8 cellular contexts compared by ENCODE assay signal in genomic region chr6:41846666-41847237, GRCh38. TPM values are rescaled to one million over a fixed set of nuclear protein-coding genes. Genes with fewer than 3 reads are reported as not detected.
A peak's percentile ranks its signal among the peaks of the same experiment; 100 is the strongest.
DNase-seq lines count a peak whose midpoint lies in the region; TF ChIP-seq lines count a peak whose summit lies in the region.

No MANE protein-coding gene starts in this region.

- 5% methylated on average over 1 of the region's 1 CpG for WGBS in liver

- peak overlapping the region; percentile 19 for H3K27ac ChIP-seq in CD8-positive, alpha-beta memory T cell (ENCODE audit: low read depth, low read length)
- H3K27ac ChIP-seq in liver (ENCODE audit: low read depth in 1 of 2, low read length in 2 of 2): no peak overlapping the region

- no peak overlapping the region for H3K4me3 Mint-ChIP-seq in CD8-positive, alpha-beta memory T cell

- TF ChIP-seq RAD21 in liver (IDR thresholded peaks at IDR 0.05): peak; percentile 86 to 91

- peaks cover 0 to 2% (median 0%) of the 10 kb centered on the region in 3 donors for H3K36me3 Mint-ChIP-seq in CD8-positive, alpha-beta memory T cell

- peaks cover 6% of the 10 kb centered on the region in 3 donors for H3K4me1 Mint-ChIP-seq in CD8-positive, alpha-beta memory T cell

- H3K27me3 Mint-ChIP-seq in CD8-positive, alpha-beta memory T cell: no peaks in the 10 kb centered on the region

- H3K9ac ChIP-seq in liver (ENCODE audit: low read depth in 1 of 2, low read length in 2 of 2): no peak overlapping the region

- POLR2A ChIA-PET in CD8-positive, alpha-beta memory T cell (lab: Charles Lee): no interaction called here

- no peaks in the 10 kb centered on the region for H3K9me3 Mint-ChIP-seq in CD8-positive, alpha-beta memory T cell

- H3K27me3 ChIP-seq in CD8-positive, alpha-beta memory T cell (ENCODE audit: insufficient read depth, low read length, poor library complexity, severe bottlenecking): no peaks in the 10 kb centered on the region
- no peaks in the 10 kb centered on the region for H3K27me3 ChIP-seq in liver (ENCODE audit: control insufficient read depth in 4 of 4, insufficient read depth in 4 of 4, low read length in 3 of 4)

- no peak overlapping the region for H3K4me3 ChIP-seq in CD8-positive, alpha-beta memory T cell (ENCODE audit: low read length)
- H3K4me3 ChIP-seq in choroid plexus epithelial cell (ENCODE audit: low read depth, low read length): no peak overlapping the region
- H3K4me3 ChIP-seq in liver (ENCODE audit: low read depth in 1 of 3, low read length in 3 of 3): no peak overlapping the region

- DNase-seq in CD8-positive, alpha-beta memory T cell: peak; percentile 10 to 53 (median 38)
- DNase-seq in HCEC 1CT (peak; percentile 86), NCI-H510A treated with DMSO at 0.1 percent for 48 hours (lab: John Stamatoyannopoulos, UW) (peak; percentile 89), choroid plexus epithelial cell (ENCODE audit: low read depth) (peak; percentile 96)
- peak; percentile 49 for DNase-seq in activated CD4-positive, CD25-positive, alpha-beta regulatory T cell treated with anti-CD3 and anti-CD28 coated beads, Interleukin-2, amount 50 U/mL, for 72 hours
- DNase-seq in stimulated activated CD8-positive, alpha-beta memory T cell treated with anti-CD3 and anti-CD28 coated beads, Interleukin-12 subunit alpha, Interleukin-12 subunit beta, amount 100 ng/mL, for 4 hours (ENCODE audit: low read depth): peak; percentile 2
- DNase-seq in NK-92 treated with Interleukin-12 subunit alpha and Interleukin-12 subunit beta, amount 100 ng/mL, for 24 hours (lab: John Stamatoyannopoulos, UW): no peak

- no peaks in the 10 kb centered on the region for H3K4me1 ChIP-seq in CD8-positive, alpha-beta memory T cell (ENCODE audit: insufficient read depth, low read length)
- peaks cover 0 to 4% (median 0%) of the 10 kb centered on the region in 4 donors for H3K4me1 ChIP-seq in liver (ENCODE audit: control insufficient read depth in 4 of 4, insufficient read depth in 4 of 4, low read length in 3 of 4)

- no peaks in the 10 kb centered on the region for H3K9me3 ChIP-seq in CD8-positive, alpha-beta memory T cell (ENCODE audit: low read length)
- no peaks in the 10 kb centered on the region for H3K9me3 ChIP-seq in liver (ENCODE audit: control insufficient read depth in 4 of 4, low read length in 3 of 4)

- CTCF ChIA-PET in CD8-positive, alpha-beta memory T cell (lab: Charles Lee): interaction anchor here (0.7 to 2.4 kb wide), 13 partner anchors 8 to 326 kb away, joined by 3 to 20 read pairs (median 3); partner anchors contain the start of genes GUCA1A and TOMM6

- H3K36me3 ChIP-seq in CD8-positive, alpha-beta memory T cell (ENCODE audit: insufficient read depth, low read length): no peaks in the 10 kb centered on the region
- H3K36me3 ChIP-seq in liver (ENCODE audit: control insufficient read depth in 4 of 4, insufficient read depth in 3 of 4, low read depth in 1 of 4, low read length in 3 of 4): no peaks in the 10 kb centered on the region

- no peak overlapping the region for H3K27ac Mint-ChIP-seq in CD8-positive, alpha-beta memory T cell

- TF ChIP-seq CTCF in choroid plexus epithelial cell (conservative IDR thresholded peaks at IDR 0.05; ENCODE audit: low read depth, low read length) (peak; percentile 87), liver (IDR thresholded peaks at IDR 0.05; ENCODE audit: low read depth, low read length, missing input control) (peak; percentile 85)

TF ChIP-seq in liver, 16 proteins besides CTCF, POLR2A, EP300 and RAD21:
- TF ChIP-seq JUND (IDR thresholded peaks at IDR 0.05) (peak; percentile 52 to 65), EGR1 (IDR thresholded peaks at IDR 0.05; ENCODE audit: low read depth in 2 of 2) (no peak), FOXA2 (IDR thresholded peaks at IDR 0.05) (no peak), REST (IDR thresholded peaks at IDR 0.05) (no peak), ATF3 (IDR thresholded peaks at IDR 0.05) (no peak), MAX (IDR thresholded peaks at IDR 0.05) (no peak), RXRA (IDR thresholded peaks at IDR 0.05) (no peak), GABPA (IDR thresholded peaks at IDR 0.05 in 1 of 2, conservative IDR thresholded peaks at IDR 0.05 in 1 of 2) (no peak), YY1 (IDR thresholded peaks at IDR 0.05) (no peak), HNF4G (IDR thresholded peaks at IDR 0.05) (no peak), ZBTB33 (IDR thresholded peaks at IDR 0.05) (no peak), HNF4A (conservative IDR thresholded peaks at IDR 0.05) (peak in 1 of 2 donors; percentile 17), SP1 (IDR thresholded peaks at IDR 0.05) (peak; percentile 23), FOXA1 (IDR thresholded peaks at IDR 0.05) (no peak), TAF1 (conservative IDR thresholded peaks at IDR 0.05) (no peak), NR2F2 (IDR thresholded peaks at IDR 0.05) (peak; percentile 65)

RNA-seq across cellular contexts. Expression of gene USP49, which starts 48.4 kb away (rescaled TPM):
- 1 to 10 TPM; 5.0 to 5.2 TPM for total RNA-seq in CD8-positive, alpha-beta memory T cell
- 0.59 TPM for polyA plus RNA-seq in CD8-positive, alpha-beta memory T cell
- total RNA-seq in liver: 1 to 10 TPM; 1.8 to 3.4 TPM
- polyA plus RNA-seq in liver: under 1 TPM; 0.33 to 0.43 TPM

RNA-seq across cellular contexts. Expression of gene TOMM6, which starts 59.3 kb away (rescaled TPM):
- total RNA-seq in CD8-positive, alpha-beta memory T cell: 100 to 1,000 TPM; 399 to 414 TPM
- polyA plus RNA-seq in CD8-positive, alpha-beta memory T cell: 376 TPM
- total RNA-seq in liver: 10 to 100 TPM; 48.2 to 50.1 TPM
- polyA plus RNA-seq in liver: 100 to 1,000 TPM; 122 to 123 TPM

Comparison
In these comparisons a context has a peak if more than half of its experiments do, and no peak if none do; other contexts are left out.
1. RNA of gene TOMM6, which starts 59.3 kb away (total RNA-seq): 399 to 414 TPM in CD8-positive, alpha-beta memory T cell; 48.2 to 50.1 TPM in liver; every median in the first group is over 4 times any median in the second.